In genomic region chr12:9870311-9870866, GRCh38 we compare ENCODE assay signal across 1 cellular context.
TF ChIP-seq lines count a peak whose summit lies in the region.

No MANE protein-coding gene starts in this region.

TF ChIP-seq in H1, 55 proteins besides CTCF, POLR2A, EP300 and RAD21:
- TF ChIP-seq CHD7 (IDR thresholded peaks at IDR 0.05; ENCODE audit: insufficient replicate concordance, low read length) (no peak), ATF2 (IDR thresholded peaks at IDR 0.05; ENCODE audit: low read length) (no peak), NANOG (IDR thresholded peaks at IDR 0.05; ENCODE audit: insufficient read depth, low read depth, low read length, poor library complexity, severe bottlenecking) (no peak), POLR2AphosphoS5 (IDR thresholded peaks at IDR 0.05; ENCODE audit: low read depth, low read length) (no peak), CHD2 (IDR thresholded peaks at IDR 0.05; ENCODE audit: low read length) (no peak), HDAC2 (IDR thresholded peaks at IDR 0.05; ENCODE audit: borderline replicate concordance in 1 of 2, low read depth in 2 of 2, low read length in 2 of 2) (no peak), JUN (IDR thresholded peaks at IDR 0.05; ENCODE audit: low read depth, low read length) (no peak), NRF1 (IDR thresholded peaks at IDR 0.05; ENCODE audit: low read depth, low read length) (no peak), KDM5A (IDR thresholded peaks at IDR 0.05; ENCODE audit: low read length) (no peak), MAX (IDR thresholded peaks at IDR 0.05) (no peak), RFX5 (IDR thresholded peaks at IDR 0.05; ENCODE audit: borderline replicate concordance, low read depth, low read length) (no peak), JUND (IDR thresholded peaks at IDR 0.05; ENCODE audit: low read length) (no peak), CHD1 (IDR thresholded peaks at IDR 0.05; ENCODE audit: low read depth, low read length) (no peak), SP2 (IDR thresholded peaks at IDR 0.05; ENCODE audit: low read length) (no peak), MAFK (IDR thresholded peaks at IDR 0.05; ENCODE audit: low read depth, low read length) (no peak), SRF (IDR thresholded peaks at IDR 0.05; ENCODE audit: low read depth, low read length) (no peak), TEAD4 (IDR thresholded peaks at IDR 0.05; ENCODE audit: low read depth, low read length) (no peak), POU5F1 (IDR thresholded peaks at IDR 0.05; ENCODE audit: low read depth, low read length) (no peak), CTBP2 (IDR thresholded peaks at IDR 0.05; ENCODE audit: borderline replicate concordance, insufficient read depth, insufficient read length, low read length) (no peak)
